8 cellular contexts compared by ENCODE assay signal in genomic region chr4:3531887-3532713, GRCh38. TPM values are rescaled to one million over a fixed set of nuclear protein-coding genes. Genes with fewer than 3 reads are reported as not detected.
DNase-seq lines count a peak whose midpoint lies in the region; ATAC-seq and TF ChIP-seq lines count a peak whose summit lies in the region.

LRPAP1 (minus strand) TSS chr4:3532422; CDS start chr4:3532412, 10 bp downstream.

- H3K4me3 ChIP-seq in fibroblast of pulmonary artery (replicated peaks; ENCODE audit: low read depth, low read length): peak within 1 kb of the TSS; percentile 82

- DNase-seq in DMS79 (lab: John Stamatoyannopoulos, UW) (peak; percentile 47), Kasumi-1 (lab: John Stamatoyannopoulos, UW) (peak; percentile 80 to 84), RPMI8226 (peak; percentile 85), fibroblast of pulmonary artery (ENCODE audit: low read depth) (peak; percentile 90)
- peak; percentile 82 for DNase-seq in activated T-helper 2 cell treated with anti-CD3 and anti-CD28 coated beads, Interferon-gamma antibody, Interleukin-2, Interleukin-4, amounts not matched to agents 10 μg/mL and 5 μg/mL and 100 μg/mL, durations not matched to agents 14 hours and 24 hours and 36 hours (ENCODE audit: low spot score)
- DNase-seq in natural killer cell treated with Interleukin-12 subunit alpha and Interleukin-12 subunit beta and Interleukin-15 and Interleukin-18, amount 100 ng/mL, for 72 hours (ENCODE audit: low spot score): peak; percentile 92
- peak; percentile 90 for DNase-seq in stimulated activated naive CD8-positive, alpha-beta T cell treated with anti-CD3 and anti-CD28 coated beads, Interleukin-15, Interleukin-2, amounts not matched to agents 100 U/mL and 50 U/mL, for 24 hours

- intact Hi-C loops in activated T-helper 2 cell treated with anti-CD3 and anti-CD28 coated beads, Interferon-gamma antibody, Interleukin-2, Interleukin-4, amounts not matched to agents 10 μg/mL and 5 μg/mL and 100 μg/mL, durations not matched to agents 14 hours and 24 hours and 36 hours (cut with micrococcal nuclease): no loop called here

- H3K27me3 Mint-ChIP-seq in activated T-helper 2 cell treated with anti-CD3 and anti-CD28 coated beads, Interferon-gamma antibody, Interleukin-2, Interleukin-4, amounts not matched to agents 10 μg/mL and 5 μg/mL and 100 μg/mL, durations not matched to agents 14 hours and 24 hours and 36 hours (ENCODE audit: low read depth): peaks cover 8% of the 10 kb centered on the region
- H3K27me3 Mint-ChIP-seq in natural killer cell treated with Interleukin-12 subunit alpha and Interleukin-12 subunit beta and Interleukin-15 and Interleukin-18, amount 100 ng/mL, for 72 hours: peaks cover 5 to 10% of the 10 kb centered on the region in 2 donors

- peaks cover 13% of the 10 kb centered on the region for H3K4me1 Mint-ChIP-seq in activated T-helper 2 cell treated with anti-CD3 and anti-CD28 coated beads, Interferon-gamma antibody, Interleukin-2, Interleukin-4, amounts not matched to agents 10 μg/mL and 5 μg/mL and 100 μg/mL, durations not matched to agents 14 hours and 24 hours and 36 hours (ENCODE audit: low read depth)
- H3K4me1 Mint-ChIP-seq in natural killer cell treated with Interleukin-12 subunit alpha and Interleukin-12 subunit beta and Interleukin-15 and Interleukin-18, amount 100 ng/mL, for 72 hours (ENCODE audit: low read depth in 2 of 2): peaks cover 25 to 31% of the 10 kb centered on the region in 2 donors

- H3K4me3 Mint-ChIP-seq in activated T-helper 2 cell treated with anti-CD3 and anti-CD28 coated beads, Interferon-gamma antibody, Interleukin-2, Interleukin-4, amounts not matched to agents 10 μg/mL and 5 μg/mL and 100 μg/mL, durations not matched to agents 14 hours and 24 hours and 36 hours (ENCODE audit: low read depth): peak within 1 kb of the TSS; percentile 99
- peak within 1 kb of the TSS; percentile 98 for H3K4me3 Mint-ChIP-seq in natural killer cell treated with Interleukin-12 subunit alpha and Interleukin-12 subunit beta and Interleukin-15 and Interleukin-18, amount 100 ng/mL, for 72 hours

- TF ChIP-seq CTCF in fibroblast of pulmonary artery (IDR thresholded peaks at IDR 0.05; ENCODE audit: low read length, missing control alignments): no peak

- H3K27ac Mint-ChIP-seq in activated T-helper 2 cell treated with anti-CD3 and anti-CD28 coated beads, Interferon-gamma antibody, Interleukin-2, Interleukin-4, amounts not matched to agents 10 μg/mL and 5 μg/mL and 100 μg/mL, durations not matched to agents 14 hours and 24 hours and 36 hours: peak within 1 kb of the TSS; percentile 91
- peak within 1 kb of the TSS; percentile 77 to 93 for H3K27ac Mint-ChIP-seq in natural killer cell treated with Interleukin-12 subunit alpha and Interleukin-12 subunit beta and Interleukin-15 and Interleukin-18, amount 100 ng/mL, for 72 hours

- H3K36me3 Mint-ChIP-seq in activated T-helper 2 cell treated with anti-CD3 and anti-CD28 coated beads, Interferon-gamma antibody, Interleukin-2, Interleukin-4, amounts not matched to agents 10 μg/mL and 5 μg/mL and 100 μg/mL, durations not matched to agents 14 hours and 24 hours and 36 hours (ENCODE audit: low read depth): peaks cover 13% of the 10 kb centered on the region
- no peaks in the 10 kb centered on the region for H3K36me3 Mint-ChIP-seq in natural killer cell treated with Interleukin-12 subunit alpha and Interleukin-12 subunit beta and Interleukin-15 and Interleukin-18, amount 100 ng/mL, for 72 hours

- peak; percentile 78 for ATAC-seq in GM21786 (IDR thresholded peaks at IDR 0.05; ENCODE audit: unreplicated experiment)
- peak; percentile 96 to 97 for ATAC-seq in natural killer cell treated with Interleukin-12 subunit alpha and Interleukin-12 subunit beta and Interleukin-15 and Interleukin-18, amount 100 ng/mL, for 72 hours
- ATAC-seq in stimulated activated naive CD8-positive, alpha-beta T cell treated with anti-CD3 and anti-CD28 coated beads, Interleukin-15, Interleukin-2, amounts not matched to agents 100 U/mL and 50 U/mL, for 24 hours: peak; percentile 92

- H3K9me3 Mint-ChIP-seq in activated T-helper 2 cell treated with anti-CD3 and anti-CD28 coated beads, Interferon-gamma antibody, Interleukin-2, Interleukin-4, amounts not matched to agents 10 μg/mL and 5 μg/mL and 100 μg/mL, durations not matched to agents 14 hours and 24 hours and 36 hours: peaks cover 5% of the 10 kb centered on the region
- no peaks in the 10 kb centered on the region for H3K9me3 Mint-ChIP-seq in natural killer cell treated with Interleukin-12 subunit alpha and Interleukin-12 subunit beta and Interleukin-15 and Interleukin-18, amount 100 ng/mL, for 72 hours

RNA-seq across cellular contexts. Expression of gene LRPAP1, which starts in this region (rescaled TPM):
- 80.1 and 84.1 TPM in 2 replicates for total RNA-seq in activated T-helper 2 cell treated with anti-CD3 and anti-CD28 coated beads, Interferon-gamma antibody, Interleukin-2, Interleukin-4, amounts not matched to agents 10 μg/mL and 5 μg/mL and 100 μg/mL, durations not matched to agents 14 hours and 24 hours and 36 hours
- total RNA-seq in natural killer cell treated with Interleukin-12 subunit alpha and Interleukin-12 subunit beta and Interleukin-15 and Interleukin-18, amount 100 ng/mL, for 72 hours: 100 to 1,000 TPM; 101 to 118 TPM

Comparison
In these comparisons a context has a peak if more than half of its experiments do, and no peak if none do; other contexts are left out.
1. Peak in every context shown above with its lines: DNase-seq, ATAC-seq and H3K4me3 ChIP-seq.